Comparison of ENCODE assay signal across 9 cellular contexts in the genomic region with DNA sequence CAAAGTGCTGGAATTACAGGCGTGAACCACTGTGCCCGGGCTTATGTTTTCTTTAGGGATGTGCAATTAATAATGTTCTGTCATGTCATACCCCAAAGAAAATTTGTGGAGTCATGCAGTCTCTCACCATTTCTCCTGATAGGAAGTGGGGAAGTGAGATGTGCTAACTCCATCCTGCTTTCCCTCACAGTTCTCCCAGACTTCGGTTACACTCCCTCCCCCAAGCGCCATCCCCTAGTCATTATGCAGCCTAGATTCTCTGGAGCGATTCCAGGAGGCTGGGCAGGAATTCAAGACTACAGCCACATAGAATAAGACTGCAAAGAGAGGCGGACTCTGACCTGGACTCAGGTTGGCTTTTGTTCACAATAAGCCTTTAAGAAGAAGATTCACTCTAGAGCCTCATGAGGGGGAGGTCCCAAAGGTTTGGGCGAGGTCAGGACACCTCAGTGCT.
DNase-seq lines count a peak whose midpoint lies in the region; ATAC-seq, FAIRE-seq and TF ChIP-seq lines count a peak whose summit lies in the region.
"Had no signal": no experiment of that assay in that cellular context is flagged by ENCODE, and none has a peak within 500 bp of the region (broad histone marks: within the 10 kb centered on the region; RNA-seq: fewer than 3 reads in every experiment).

No MANE protein-coding gene starts in this region.

- no peak for ATAC-seq in gastroesophageal sphincter
- no peak for ATAC-seq in PC-3

- H3K27me3 ChIP-seq in BE2C (no peaks in the 10 kb centered on the region), mesendoderm (ENCODE audit: insufficient read depth, low read length, poor library complexity) (no peaks in the 10 kb centered on the region), gastroesophageal sphincter (no peaks in the 10 kb centered on the region), PC-3 (ENCODE audit: low read length) (no peaks in the 10 kb centered on the region)

- H3K4me2 ChIP-seq in mesendoderm (ENCODE audit: low read length) = no peak overlapping the region
- no peak overlapping the region for H3K4me2 ChIP-seq in PC-3 (ENCODE audit: low read length)

- no peak overlapping the region for H2AFZ ChIP-seq in PC-3 (ENCODE audit: low read length)

- TF ChIP-seq POLR2A in gastroesophageal sphincter (IDR thresholded peaks at IDR 0.05) (no peak), erythroblast (IDR thresholded peaks at IDR 0.05; ENCODE audit: low read length) (no peak), GM12892 (IDR thresholded peaks at IDR 0.05; ENCODE audit: low read depth, low read length) (no peak)

- H2BK120ac ChIP-seq in mesendoderm (ENCODE audit: low read depth, low read length) = no peak overlapping the region

- WGBS in mesendoderm (ENCODE audit: extremely low coverage, insufficient coverage, low lambda C conversion rate) = no CpG with 5 or more reads among the region's 7 CpGs
- WGBS in gastroesophageal sphincter (ENCODE audit: low coverage in 1 of 2), 2 donors = 28 to 64% methylated on average over 2 to 5 of the region's 7 CpGs

- H4K8ac ChIP-seq in mesendoderm (ENCODE audit: low read depth, low read length) = no peak overlapping the region

- no peak overlapping the region for H2AK5ac ChIP-seq in mesendoderm (ENCODE audit: low read length)

- no TSS peak for BruUV-seq in PC-3 (replicated peaks; lab: Mats Ljungman, UMichigan)

- no peak for FAIRE-seq in GM12892 (lab: Jason Lieb, UNC)

- H3K4ac ChIP-seq in mesendoderm (ENCODE audit: low read depth, low read length) = no peak overlapping the region

- TF ChIP-seq EP300 in gastroesophageal sphincter (IDR thresholded peaks at IDR 0.05) = no peak

- peaks cover 3% of the 10 kb centered on the region for H3K4me1 ChIP-seq in BE2C
- H3K4me1 ChIP-seq in mesendoderm (ENCODE audit: control insufficient read depth, low read depth, low read length) = no peaks in the 10 kb centered on the region
- peaks cover 0 to 6% (median 0%) of the 10 kb centered on the region in 3 donors for H3K4me1 ChIP-seq in gastroesophageal sphincter
- H3K4me1 ChIP-seq in PC-3 (ENCODE audit: insufficient read depth, low read length) = no peaks in the 10 kb centered on the region

- no peaks in the 10 kb centered on the region for H3F3A ChIP-seq in PC-3 (ENCODE audit: low read length, unreplicated experiment)

- H3K9me3 ChIP-seq in BE2C (no peaks in the 10 kb centered on the region), gastroesophageal sphincter (no peaks in the 10 kb centered on the region), PC-3 (ENCODE audit: low read length) (no peaks in the 10 kb centered on the region)

- CTCF ChIA-PET in PC-3 (lab: Charles Lee) = no interaction called here

- TF ChIP-seq CTCF in BE2C (IDR thresholded peaks at IDR 0.05; ENCODE audit: low read depth, low read length) (no peak), gastroesophageal sphincter (IDR thresholded peaks at IDR 0.05) (no peak), PC-3 (conservative IDR thresholded peaks at IDR 0.05; ENCODE audit: low read depth, low read length) (no peak)

- DNase-seq in BE2C = peak; percentile 62
- DNase-seq in NCI-H1092 treated with DMSO at 0.1 percent for 48 hours (lab: John Stamatoyannopoulos, UW) = peak; percentile 86
- peak; percentile 91 for DNase-seq in cerebellar cortex (ENCODE audit: low spot score)
- DNase-seq in mesendoderm = peak; percentile 21
- no peak for DNase-seq in erythroblast (lab: John Stamatoyannopoulos, UW)
- no peak for DNase-seq in PC-3
- DNase-seq in GM12892 (ENCODE audit: insufficient read length) = no peak
- DNase-seq: activated T-cell treated with anti-CD3 and anti-CD28 coated beads, Interleukin-2, amount 50 U/mL, for 48 hours had no signal

- POLR2A ChIA-PET in PC-3 (lab: Charles Lee; ENCODE audit: unreplicated experiment) = no interaction called here

- no peaks in the 10 kb centered on the region for H3K9me2 ChIP-seq in PC-3 (replicated peaks; ENCODE audit: low read length)

- H4K5ac ChIP-seq in mesendoderm (ENCODE audit: low read length) = no peak overlapping the region

- no peak overlapping the region for H3K4me3 ChIP-seq in BE2C (ENCODE audit: low read depth, low read length)
- no peak overlapping the region for H3K4me3 ChIP-seq in mesendoderm (ENCODE audit: low read length)
- no peak overlapping the region for H3K4me3 ChIP-seq in gastroesophageal sphincter
- no peak overlapping the region for H3K4me3 ChIP-seq in PC-3 (ENCODE audit: low read length)

- H2BK5ac ChIP-seq in mesendoderm (ENCODE audit: low read length) = no peak overlapping the region

- H3K23ac ChIP-seq in mesendoderm (ENCODE audit: low read length) = no peak overlapping the region

- H3K36me3 ChIP-seq in BE2C (no peaks in the 10 kb centered on the region), mesendoderm (ENCODE audit: control insufficient read depth, insufficient read depth, low read length) (no peaks in the 10 kb centered on the region), gastroesophageal sphincter (no peaks in the 10 kb centered on the region), PC-3 (ENCODE audit: low read depth, low read length) (no peaks in the 10 kb centered on the region)

- no peaks in the 10 kb centered on the region for H3K79me1 ChIP-seq in mesendoderm (ENCODE audit: low read length)

- no peak overlapping the region for H3K18ac ChIP-seq in mesendoderm (ENCODE audit: low read length)

- no peak overlapping the region for H2BK15ac ChIP-seq in mesendoderm (replicated peaks; ENCODE audit: low read depth)

- no peak overlapping the region for H3K9ac ChIP-seq in mesendoderm (ENCODE audit: low read length)
- H3K9ac ChIP-seq in PC-3 (ENCODE audit: low read length) = no peak overlapping the region

- H3K27ac ChIP-seq in mesendoderm (ENCODE audit: low read depth, low read length) (no peak overlapping the region), gastroesophageal sphincter (no peak overlapping the region), PC-3 (ENCODE audit: low read length) (no peak overlapping the region)

- H4K20me1 ChIP-seq in PC-3 (ENCODE audit: low read length) = no peaks in the 10 kb centered on the region

- no peaks in the 10 kb centered on the region for H3K79me2 ChIP-seq in mesendoderm (ENCODE audit: control insufficient read depth, insufficient read depth, low read length)
- no peaks in the 10 kb centered on the region for H3K79me2 ChIP-seq in PC-3 (ENCODE audit: low read length)

- H3K56ac ChIP-seq in mesendoderm (ENCODE audit: low read length) = no peak overlapping the region

- intact Hi-C loops in PC-3 (cut with micrococcal nuclease) = no loop called here

Comparison
In these comparisons a context has a peak if more than half of its experiments do, and no peak if none do; other contexts are left out.
1. DNase-seq: peak in BE2C (single experiment), NCI-H1092 treated with DMSO at 0.1 percent for 48 hours (single experiment), cerebellar cortex (single experiment) and mesendoderm (single experiment); none in erythroblast (0 of 2), PC-3 (single experiment) and GM12892 (single experiment).